In the genomic region with DNA sequence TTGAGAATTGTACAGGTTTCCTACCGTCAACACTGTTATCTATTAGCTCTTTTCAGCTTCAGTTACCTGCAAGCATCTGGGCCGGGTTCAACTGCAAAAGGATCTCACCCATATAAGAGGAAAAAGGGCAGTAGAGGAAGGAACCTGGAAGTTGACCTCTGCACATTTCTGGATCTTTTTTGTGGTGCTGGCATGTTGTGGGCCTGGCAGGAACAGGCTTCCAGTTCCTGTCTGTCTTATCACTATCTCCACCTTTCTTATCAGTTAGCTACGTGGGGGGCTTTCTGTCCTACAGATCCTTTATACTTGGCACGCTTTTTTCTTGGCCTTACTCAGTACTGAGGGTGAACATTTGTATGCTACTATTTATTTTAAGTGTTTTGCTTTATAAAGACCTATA, we compare ENCODE assay signal across 17 cellular contexts. TPM values are rescaled to one million over a fixed set of nuclear protein-coding genes. Genes with fewer than 3 reads are reported as not detected.
"Had no signal": no experiment of that assay in that cellular context is flagged by ENCODE, and none has a peak within 500 bp of the region (broad histone marks: within the 10 kb centered on the region; RNA-seq: fewer than 3 reads in every experiment).

No MANE protein-coding gene starts in this region.

- H3K27ac Mint-ChIP-seq: activated B cell treated with CpG ODN at 0.5 μM for 24 hours; activated CD4-positive, alpha-beta memory T cell treated with anti-CD3 and anti-CD28 coated beads for 36 hours; activated T-helper 2 cell treated with anti-CD3 and anti-CD28 coated beads, Interferon-gamma antibody, Interleukin-2, Interleukin-4, amounts not matched to agents 10 μg/mL and 5 μg/mL and 100 μg/mL, durations not matched to agents 14 hours and 24 hours and 36 hours; dendritic cell treated with granulocyte-macrophage colony-stimulating factor and Interleukin-4, amounts not matched to agents 40 ng/mL and 50 ng/mL, for 4 days had no signal

- H3K4me1 Mint-ChIP-seq: activated B cell treated with CpG ODN at 0.5 μM for 24 hours had no signal

- H3K4me3 ChIP-seq: transverse colon had no signal

- ATAC-seq: foreskin keratinocyte had no signal

- H3K4me3 Mint-ChIP-seq: activated B cell treated with CpG ODN at 0.5 μM for 24 hours; activated CD4-positive, alpha-beta memory T cell treated with anti-CD3 and anti-CD28 coated beads for 36 hours; dendritic cell treated with granulocyte-macrophage colony-stimulating factor and Interleukin-4, amounts not matched to agents 40 ng/mL and 50 ng/mL, for 4 days had no signal

- DNase-seq: activated B cell treated with CpG ODN at 0.5 μM for 24 hours; activated CD4-positive, alpha-beta memory T cell treated with anti-CD3 and anti-CD28 coated beads for 36 hours; activated CD4-positive, alpha-beta T cell treated with anti-CD3 and anti-CD28 coated beads for 4 hours; activated naive CD4-positive, alpha-beta T cell treated with Interleukin-2 at 50 U/mL for 16 hours; activated T-cell treated with anti-CD3 and anti-CD28 coated beads, Interleukin-2, amount 50 U/mL, for 1 hour; brain microvascular endothelial cell; cerebellar nuclear complex; foreskin keratinocyte; midbrain; stimulated activated CD4-positive, alpha-beta T cell treated with anti-CD3 and anti-CD28 coated beads, Interleukin-12 subunit alpha, Interleukin-12 subunit beta, amount 100 ng/mL, for 4 hours; stimulated activated CD4-positive, alpha-beta T cell treated with anti-CD3 and anti-CD28 coated beads, Interleukin-1b, Interleukin-23, amount 100 ng/mL, for 48 hours; stimulated activated CD8-positive, alpha-beta memory T cell treated with anti-CD3 and anti-CD28 coated beads, Interleukin-4, amount 100 ng/mL, for 48 hours; stimulated activated naive CD4-positive, alpha-beta T cell; T-helper 2 cell; transverse colon had no signal

- H3K9me3 Mint-ChIP-seq: activated B cell treated with CpG ODN at 0.5 μM for 24 hours; activated CD4-positive, alpha-beta memory T cell treated with anti-CD3 and anti-CD28 coated beads for 36 hours; activated T-helper 2 cell treated with anti-CD3 and anti-CD28 coated beads, Interferon-gamma antibody, Interleukin-2, Interleukin-4, amounts not matched to agents 10 μg/mL and 5 μg/mL and 100 μg/mL, durations not matched to agents 14 hours and 24 hours and 36 hours; dendritic cell treated with granulocyte-macrophage colony-stimulating factor and Interleukin-4, amounts not matched to agents 40 ng/mL and 50 ng/mL, for 4 days had no signal

- H3K9me3 ChIP-seq: transverse colon had no signal

- H3K27ac ChIP-seq: brain microvascular endothelial cell, foreskin keratinocyte, transverse colon had no signal

- H3K27me3 ChIP-seq: brain microvascular endothelial cell, foreskin keratinocyte, transverse colon had no signal

- H3K36me3 Mint-ChIP-seq: activated CD4-positive, alpha-beta memory T cell treated with anti-CD3 and anti-CD28 coated beads for 36 hours had no signal

- H3K4me1 ChIP-seq: foreskin keratinocyte, transverse colon had no signal

- H3K36me3 ChIP-seq: brain microvascular endothelial cell, transverse colon had no signal

RNA-seq across cellular contexts. Expression of a gene that starts 42.2 kb away (rescaled TPM):
- total RNA-seq: activated CD4-positive, alpha-beta memory T cell treated with anti-CD3 and anti-CD28 coated beads for 36 hours; activated T-helper 2 cell treated with anti-CD3 and anti-CD28 coated beads, Interferon-gamma antibody, Interleukin-2, Interleukin-4, amounts not matched to agents 10 μg/mL and 5 μg/mL and 100 μg/mL, durations not matched to agents 14 hours and 24 hours and 36 hours had no signal
